Comparison of ENCODE assay signal across 1 cellular context in the genomic region with DNA sequence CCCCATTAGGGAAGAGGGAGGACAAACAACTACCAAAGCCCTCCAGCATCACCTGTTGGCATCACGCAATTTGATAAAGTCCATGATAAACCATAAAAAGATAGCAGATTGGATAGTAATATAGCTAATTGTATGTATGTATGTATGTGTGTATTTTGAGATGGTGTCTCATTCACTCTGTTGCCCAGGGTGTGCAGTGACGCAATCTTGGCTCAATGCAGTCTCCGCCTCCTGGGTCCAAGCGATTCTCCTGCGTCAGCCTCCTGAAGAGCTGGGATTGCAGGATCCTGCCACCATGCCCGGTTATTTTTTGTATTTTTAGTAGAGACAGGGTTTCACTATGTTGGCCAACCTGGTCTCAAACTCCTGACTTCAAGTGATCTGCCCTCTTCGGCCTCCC.
TF ChIP-seq lines count a peak whose summit lies in the region.

No MANE protein-coding gene starts in this region.

TF ChIP-seq in HepG2, 621 proteins besides CTCF, POLR2A, EP300 and RAD21 (continued from another document):
- TF ChIP-seq, protein P1, sequence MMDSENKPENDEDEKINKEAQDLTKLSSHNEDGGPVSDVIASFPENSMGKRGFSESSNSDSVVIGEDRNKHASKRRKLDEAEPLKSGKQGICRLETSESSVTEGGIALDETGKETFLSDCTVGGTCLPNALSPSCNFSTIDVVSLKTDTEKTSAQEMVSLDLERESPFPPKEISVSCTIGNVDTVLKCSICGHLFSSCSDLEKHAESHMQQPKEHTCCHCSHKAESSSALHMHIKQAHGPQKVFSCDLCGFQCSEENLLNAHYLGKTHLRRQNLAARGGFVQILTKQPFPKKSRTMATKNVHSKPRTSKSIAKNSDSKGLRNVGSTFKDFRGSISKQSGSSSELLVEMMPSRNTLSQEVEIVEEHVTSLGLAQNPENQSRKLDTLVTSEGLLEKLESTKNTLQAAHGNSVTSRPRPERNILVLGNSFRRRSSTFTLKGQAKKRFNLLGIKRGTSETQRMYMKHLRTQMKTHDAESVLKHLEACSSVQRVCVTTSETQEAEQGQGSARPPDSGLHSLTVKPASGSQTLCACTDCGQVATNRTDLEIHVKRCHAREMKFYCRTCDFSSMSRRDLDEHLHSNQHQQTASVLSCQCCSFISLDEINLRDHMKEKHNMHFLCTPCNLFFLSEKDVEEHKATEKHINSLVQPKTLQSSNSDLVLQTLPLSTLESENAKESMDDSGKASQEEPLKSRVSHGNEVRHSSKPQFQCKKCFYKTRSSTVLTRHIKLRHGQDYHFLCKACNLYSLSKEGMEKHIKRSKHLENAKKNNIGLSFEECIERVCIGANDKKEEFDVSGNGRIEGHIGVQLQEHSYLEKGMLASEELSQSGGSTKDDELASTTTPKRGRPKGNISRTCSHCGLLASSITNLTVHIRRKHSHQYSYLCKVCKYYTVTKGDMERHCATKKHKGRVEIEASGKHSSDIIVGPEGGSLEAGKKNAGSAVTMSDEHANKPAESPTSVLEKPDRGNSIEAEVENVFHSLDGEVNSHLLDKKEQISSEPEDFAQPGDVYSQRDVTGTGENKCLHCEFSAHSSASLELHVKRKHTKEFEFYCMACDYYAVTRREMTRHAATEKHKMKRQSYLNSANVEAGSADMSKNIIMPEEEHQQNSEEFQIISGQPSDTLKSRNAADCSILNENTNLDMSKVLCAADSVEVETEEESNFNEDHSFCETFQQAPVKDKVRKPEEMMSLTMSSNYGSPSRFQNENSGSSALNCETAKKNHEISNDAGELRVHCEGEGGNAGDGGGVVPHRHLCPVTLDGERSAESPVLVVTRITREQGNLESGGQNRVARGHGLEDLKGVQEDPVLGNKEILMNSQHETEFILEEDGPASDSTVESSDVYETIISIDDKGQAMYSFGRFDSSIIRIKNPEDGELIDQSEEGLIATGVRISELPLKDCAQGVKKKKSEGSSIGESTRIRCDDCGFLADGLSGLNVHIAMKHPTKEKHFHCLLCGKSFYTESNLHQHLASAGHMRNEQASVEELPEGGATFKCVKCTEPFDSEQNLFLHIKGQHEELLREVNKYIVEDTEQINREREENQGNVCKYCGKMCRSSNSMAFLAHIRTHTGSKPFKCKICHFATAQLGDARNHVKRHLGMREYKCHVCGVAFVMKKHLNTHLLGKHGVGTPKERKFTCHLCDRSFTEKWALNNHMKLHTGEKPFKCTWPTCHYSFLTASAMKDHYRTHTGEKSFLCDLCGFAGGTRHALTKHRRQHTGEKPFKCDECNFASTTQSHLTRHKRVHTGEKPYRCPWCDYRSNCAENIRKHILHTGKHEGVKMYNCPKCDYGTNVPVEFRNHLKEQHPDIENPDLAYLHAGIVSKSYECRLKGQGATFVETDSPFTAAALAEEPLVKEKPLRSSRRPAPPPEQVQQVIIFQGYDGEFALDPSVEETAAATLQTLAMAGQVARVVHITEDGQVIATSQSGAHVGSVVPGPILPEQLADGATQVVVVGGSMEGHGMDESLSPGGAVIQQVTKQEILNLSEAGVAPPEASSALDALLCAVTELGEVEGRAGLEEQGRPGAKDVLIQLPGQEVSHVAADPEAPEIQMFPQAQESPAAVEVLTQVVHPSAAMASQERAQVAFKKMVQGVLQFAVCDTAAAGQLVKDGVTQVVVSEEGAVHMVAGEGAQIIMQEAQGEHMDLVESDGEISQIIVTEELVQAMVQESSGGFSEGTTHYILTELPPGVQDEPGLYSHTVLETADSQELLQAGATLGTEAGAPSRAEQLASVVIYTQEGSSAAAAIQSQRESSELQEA (CRISPR knock-in tag; IDR thresholded peaks at IDR 0.05; ENCODE audit: not compliant biosample characterization), result no peak
- no peak for TF ChIP-seq AGO2 (optimal IDR thresholded peaks at IDR 0.05; ENCODE audit: low read depth, low read length)
- TF ChIP-seq TOE1 (CRISPR knock-in tag; IDR thresholded peaks at IDR 0.05), result no peak
TF ChIP-seq in HepG2: peak in this region for 2.
